ENCODE assay signal across 21 cellular contexts in genomic region chr1:56403321-56403720, GRCh38.
"Had no signal": no experiment of that assay in that cellular context is flagged by ENCODE, and none has a peak within 500 bp of the region (broad histone marks: within the 10 kb centered on the region; RNA-seq: fewer than 3 reads in every experiment).

No MANE protein-coding gene starts in this region.

- H3K27me3 ChIP-seq: adrenal gland had no signal

- H3K9me3 ChIP-seq: adrenal gland had no signal

- H3K27ac ChIP-seq: adrenal gland, RWPE1 had no signal

- DNase-seq: activated CD4-positive, alpha-beta T cell treated with anti-CD3 and anti-CD28 coated beads for 48 hours; activated CD4-positive, alpha-beta T cell treated with anti-CD3 and anti-CD28 coated beads, Interleukin-2, amount 50 U/mL, for 4 hours; activated CD8-positive, alpha-beta memory T cell treated with anti-CD3 and anti-CD28 coated beads, Interleukin-2, amount 50 U/mL, for 48 hours; activated CD8-positive, alpha-beta T cell treated with anti-CD3 and anti-CD28 coated beads, Interleukin-2, amount 10 ng/mL, durations not matched to agents 7 days and 5 days; activated naive CD4-positive, alpha-beta T cell treated with anti-CD3 and anti-CD28 coated beads, Interleukin-2, amount 50 U/mL, for 16 hours; activated naive CD8-positive, alpha-beta T cell treated with anti-CD3 and anti-CD28 coated beads, Interleukin-2, amount 10 ng/mL, durations not matched to agents 7 days and 5 days; activated T-cell treated with anti-CD3 and anti-CD28 coated beads, Interleukin-2, amount 50 U/mL, for 1 hour; adrenal gland; anterior cingulate cortex; Kasumi-1; NCI-H1092; NCI-H1417; NCI-H1930; NCI-H2171 treated with DMSO at 0.1 percent for 48 hours; NCI-H345; NCI-H510A; NCI-H526 treated with DMSO at 0.1 percent for 48 hours; SHP77 had no signal

- H3K4me3 ChIP-seq: adrenal gland had no signal

- ATAC-seq: activated CD4-positive, CD25-positive, alpha-beta regulatory T cell treated with anti-CD3 and anti-CD28 coated beads, Interleukin-2, amount 50 U/mL, for 24 hours; activated CD8-positive, alpha-beta T cell treated with anti-CD3 and anti-CD28 coated beads, Interleukin-2, amount 10 ng/mL, durations not matched to agents 7 days and 5 days; Panc1 had no signal

- H3K36me3 ChIP-seq: adrenal gland had no signal

- H3K4me1 ChIP-seq: adrenal gland had no signal
